24 cellular contexts compared by ENCODE assay signal in the genomic region with DNA sequence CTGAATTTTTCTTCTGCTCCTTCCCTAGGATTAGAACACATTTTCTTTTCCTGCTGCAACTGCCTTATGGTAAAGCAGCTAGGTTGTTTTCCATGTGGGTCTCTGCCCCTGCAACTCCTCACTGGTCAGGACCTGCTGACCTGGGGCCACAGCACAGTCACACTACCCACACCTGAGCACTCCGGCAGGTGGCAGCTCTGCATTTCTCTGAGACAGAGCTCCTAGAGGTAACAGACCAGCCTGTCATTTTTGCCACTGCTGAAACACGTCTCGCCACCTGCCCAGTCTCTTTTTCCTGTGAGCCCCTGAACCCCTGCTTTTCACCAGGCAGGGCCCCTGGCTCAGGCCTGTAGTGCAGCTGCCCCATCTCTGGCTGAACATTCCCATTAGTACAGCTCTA.
A peak's percentile ranks its signal among the peaks of the same experiment; 100 is the strongest.
DNase-seq lines count a peak whose midpoint lies in the region; ATAC-seq and TF ChIP-seq lines count a peak whose summit lies in the region.
"Had no signal": no experiment of that assay in that cellular context is flagged by ENCODE, and none has a peak within 500 bp of the region (broad histone marks: within the 10 kb centered on the region; RNA-seq: fewer than 3 reads in every experiment).

No MANE protein-coding gene starts in this region.

- no peaks in the 10 kb centered on the region for H3K9me3 ChIP-seq in Karpas-422 (ENCODE audit: low read length)

- no peaks in the 10 kb centered on the region for H4K20me1 ChIP-seq in Karpas-422 (ENCODE audit: insufficient read depth, low read depth, low read length)
- H4K20me1 ChIP-seq: BLaER1 had no signal

- no peaks in the 10 kb centered on the region for H3K79me2 ChIP-seq in Karpas-422 (ENCODE audit: low read length)

- TF ChIP-seq CTCF in C4-2B (conservative IDR thresholded peaks at IDR 0.05) (peak; percentile 46), WTC11 (IDR thresholded peaks at IDR 0.05) (no peak)

- H3K9ac ChIP-seq in Karpas-422 (ENCODE audit: low read length): no peak overlapping the region
- H3K9ac ChIP-seq: BLaER1, KMS-11, SK-N-SH had no signal

- no peak overlapping the region for H2AFZ ChIP-seq in Karpas-422 (ENCODE audit: low read length)

- no peaks in the 10 kb centered on the region; the same call in 1 of the 2 replicates for H3K36me3 ChIP-seq in Karpas-422 (ENCODE audit: insufficient read depth, low read length)
- H3K36me3 ChIP-seq: BLaER1 had no signal

- H3K27me3 ChIP-seq in Karpas-422 (ENCODE audit: low read length): no peaks in the 10 kb centered on the region
- H3K27me3 ChIP-seq: BLaER1 had no signal

- no peak overlapping the region for H3K4me2 ChIP-seq in Karpas-422 (ENCODE audit: low read depth, low read length, poor library complexity, severe bottlenecking)
- H3K4me2 ChIP-seq: BLaER1, KMS-11, SK-N-SH had no signal

- no peaks in the 10 kb centered on the region for H3K27me3 Mint-ChIP-seq in WTC11 (ENCODE audit: low read depth)

- H3K4me1 Mint-ChIP-seq in WTC11: peaks cover 3% of the 10 kb centered on the region
- H3K4me1 Mint-ChIP-seq: CD4-positive, alpha-beta memory T cell had no signal

- CTCF ChIA-PET in WTC11 (lab: Charles Lee): no interaction called here

- no peaks in the 10 kb centered on the region for H3K9me2 ChIP-seq in Karpas-422 (replicated peaks; ENCODE audit: insufficient read depth, low read length)
- H3K9me2 ChIP-seq: SK-N-SH had no signal

- H3K36me3 Mint-ChIP-seq in WTC11: peaks cover 34% of the 10 kb centered on the region
- H3K36me3 Mint-ChIP-seq: CD4-positive, alpha-beta memory T cell had no signal

- no peak overlapping the region for H3K4me3 ChIP-seq in Karpas-422 (ENCODE audit: low read length)
- H3K4me3 ChIP-seq: BLaER1 had no signal

- DNase-seq in DMS 273 (lab: John Stamatoyannopoulos, UW; ENCODE audit: unreplicated experiment) (peak; percentile 4), DMS 273 treated with DMSO at 0.1 percent for 48 hours (lab: John Stamatoyannopoulos, UW) (no peak), Karpas-422 (peak; percentile 75), WTC11 (ENCODE audit: low spot score) (peak; percentile 21), Right ventricle myocardium inferior (ENCODE audit: missing footprints) (no peak), left colon (no peak), OCI-M2 (lab: John Stamatoyannopoulos, UW; ENCODE audit: unreplicated experiment) (no peak)
- DNase-seq: ACHN; CD4-positive, alpha-beta memory T cell; HCEC 1CT; IMR-90; MV-4-11; NCI-H1105 treated with DMSO at 0.1 percent for 48 hours; NCI-H1694 treated with DMSO at 0.1 percent for 48 hours; NCI-H2081 treated with DMSO at 0.1 percent for 48 hours; NCI-H510A; NCI-H774; OCI-M1; SIG-M5; SK-N-SH had no signal

- POLR2A ChIA-PET in WTC11 (lab: Charles Lee): no interaction called here

- intact Hi-C loops in Right ventricle myocardium inferior (cut with DNase I) (no loop called here), left colon (cut with DNase I, micrococcal nuclease) (no loop called here)

- ATAC-seq in WTC11: peak; percentile 76
- no peak for ATAC-seq in Right ventricle myocardium inferior
- ATAC-seq in left colon: no peak

- no peak overlapping the region for H3K27ac Mint-ChIP-seq in WTC11
- H3K27ac Mint-ChIP-seq: CD4-positive, alpha-beta memory T cell had no signal

- no peak overlapping the region for H3K4me3 Mint-ChIP-seq in WTC11
- H3K4me3 Mint-ChIP-seq: CD4-positive, alpha-beta memory T cell had no signal

- H3K27ac ChIP-seq in C4-2B (no peak overlapping the region), Karpas-422 (ENCODE audit: low read length) (no peak overlapping the region)
- H3K27ac ChIP-seq: 22Rv1, BLaER1, KMS-11 had no signal

- H3K9me3 Mint-ChIP-seq in WTC11: peaks cover 59% of the 10 kb centered on the region

- H3K4me1 ChIP-seq in Karpas-422 (ENCODE audit: low read length): peaks cover 18% of the 10 kb centered on the region
- H3K4me1 ChIP-seq: BLaER1 had no signal

TF ChIP-seq in WTC11, 78 proteins besides CTCF, POLR2A, EP300 and RAD21:
- no peak for TF ChIP-seq ZNF671 (CRISPR knock-in tag; IDR thresholded peaks at IDR 0.05)
- TF ChIP-seq, protein P1, sequence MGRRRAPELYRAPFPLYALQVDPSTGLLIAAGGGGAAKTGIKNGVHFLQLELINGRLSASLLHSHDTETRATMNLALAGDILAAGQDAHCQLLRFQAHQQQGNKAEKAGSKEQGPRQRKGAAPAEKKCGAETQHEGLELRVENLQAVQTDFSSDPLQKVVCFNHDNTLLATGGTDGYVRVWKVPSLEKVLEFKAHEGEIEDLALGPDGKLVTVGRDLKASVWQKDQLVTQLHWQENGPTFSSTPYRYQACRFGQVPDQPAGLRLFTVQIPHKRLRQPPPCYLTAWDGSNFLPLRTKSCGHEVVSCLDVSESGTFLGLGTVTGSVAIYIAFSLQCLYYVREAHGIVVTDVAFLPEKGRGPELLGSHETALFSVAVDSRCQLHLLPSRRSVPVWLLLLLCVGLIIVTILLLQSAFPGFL (CRISPR knock-in tag; IDR thresholded peaks at IDR 0.05; ENCODE audit: borderline replicate concordance): no peak
- TF ChIP-seq, protein P2, sequence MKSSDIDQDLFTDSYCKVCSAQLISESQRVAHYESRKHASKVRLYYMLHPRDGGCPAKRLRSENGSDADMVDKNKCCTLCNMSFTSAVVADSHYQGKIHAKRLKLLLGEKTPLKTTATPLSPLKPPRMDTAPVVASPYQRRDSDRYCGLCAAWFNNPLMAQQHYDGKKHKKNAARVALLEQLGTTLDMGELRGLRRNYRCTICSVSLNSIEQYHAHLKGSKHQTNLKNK (CRISPR knock-in tag; IDR thresholded peaks at IDR 0.05): no peak
- TF ChIP-seq SMAD4 (CRISPR knock-in tag; IDR thresholded peaks at IDR 0.05): no peak
- TF ChIP-seq FOXK1 (CRISPR knock-in tag; IDR thresholded peaks at IDR 0.05): no peak
- TF ChIP-seq KAT7 (CRISPR knock-in tag; IDR thresholded peaks at IDR 0.05; ENCODE audit: borderline replicate concordance): no peak
- no peak for TF ChIP-seq PRRX2 (CRISPR knock-in tag; IDR thresholded peaks at IDR 0.05)
- no peak for TF ChIP-seq JAZF1 (CRISPR knock-in tag; IDR thresholded peaks at IDR 0.05)
- TF ChIP-seq, protein P3, sequence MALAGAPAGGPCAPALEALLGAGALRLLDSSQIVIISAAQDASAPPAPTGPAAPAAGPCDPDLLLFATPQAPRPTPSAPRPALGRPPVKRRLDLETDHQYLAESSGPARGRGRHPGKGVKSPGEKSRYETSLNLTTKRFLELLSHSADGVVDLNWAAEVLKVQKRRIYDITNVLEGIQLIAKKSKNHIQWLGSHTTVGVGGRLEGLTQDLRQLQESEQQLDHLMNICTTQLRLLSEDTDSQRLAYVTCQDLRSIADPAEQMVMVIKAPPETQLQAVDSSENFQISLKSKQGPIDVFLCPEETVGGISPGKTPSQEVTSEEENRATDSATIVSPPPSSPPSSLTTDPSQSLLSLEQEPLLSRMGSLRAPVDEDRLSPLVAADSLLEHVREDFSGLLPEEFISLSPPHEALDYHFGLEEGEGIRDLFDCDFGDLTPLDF (CRISPR knock-in tag; IDR thresholded peaks at IDR 0.05): no peak
- TF ChIP-seq ESRRA (CRISPR knock-in tag; IDR thresholded peaks at IDR 0.05; ENCODE audit: borderline replicate concordance): no peak

Comparison
In these comparisons a context has a peak if more than half of its experiments do, and no peak if none do; other contexts are left out.
1. DNase-seq: peak in DMS 273 (single experiment), Karpas-422 (single experiment) and WTC11 (single experiment); none in DMS 273 treated with DMSO at 0.1 percent for 48 hours (single experiment), Right ventricle myocardium inferior (single experiment), left colon (0 of 2) and OCI-M2 (single experiment).